Comparison of ENCODE assay signal across 1 cellular context in the genomic region with DNA sequence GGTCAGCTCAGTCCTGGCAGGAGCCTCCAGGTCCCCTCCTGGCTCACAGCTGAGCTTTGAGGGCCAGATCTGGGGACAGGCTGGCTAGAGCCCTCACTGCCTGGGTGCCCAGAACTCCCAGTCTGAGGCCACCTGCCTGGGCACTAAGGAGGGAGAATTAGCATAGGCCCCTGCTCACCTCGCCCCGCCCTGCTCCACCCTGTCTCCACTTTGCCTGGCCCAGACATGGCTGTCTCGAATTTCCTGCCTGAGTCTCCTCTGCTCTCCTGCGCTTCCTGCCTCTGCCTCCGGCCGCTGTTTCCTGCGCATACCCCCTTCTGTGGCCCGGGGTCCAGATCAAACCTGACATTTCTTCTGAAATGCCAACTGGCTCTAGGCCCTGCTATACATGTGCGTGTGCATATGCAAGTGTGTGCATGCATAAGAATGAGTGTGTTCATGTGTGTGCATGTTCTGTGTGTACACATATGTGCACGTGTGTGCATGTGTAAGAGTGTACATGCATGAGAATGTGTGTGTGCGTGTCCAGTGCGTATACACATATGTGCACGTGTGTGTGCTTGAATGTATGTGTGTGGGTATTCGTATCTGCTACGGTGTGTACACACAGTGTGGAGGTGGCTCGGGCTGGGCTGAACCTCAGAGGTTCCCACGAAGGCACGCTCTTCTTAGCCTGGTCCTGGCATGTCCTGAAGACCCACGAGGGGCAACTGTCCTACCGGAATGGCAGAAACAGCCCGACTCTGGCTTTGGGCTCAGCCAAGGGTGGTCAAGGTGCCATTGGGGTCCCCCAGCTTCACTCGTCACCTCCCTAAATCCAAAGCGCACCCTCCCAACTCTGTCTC.
TF ChIP-seq lines count a peak whose summit lies in the region.

No MANE protein-coding gene starts in this region.

TF ChIP-seq in HCT116, 20 proteins besides CTCF, POLR2A, EP300 and RAD21:
- TF ChIP-seq ELF1 (IDR thresholded peaks at IDR 0.05; ENCODE audit: borderline replicate concordance, low read depth) (no peak), ZFX (IDR thresholded peaks at IDR 0.05) (no peak), SRF (IDR thresholded peaks at IDR 0.05; ENCODE audit: low read depth) (no peak), EGR1 (IDR thresholded peaks at IDR 0.05; ENCODE audit: low read depth) (no peak)
- TF ChIP-seq, protein P1, sequence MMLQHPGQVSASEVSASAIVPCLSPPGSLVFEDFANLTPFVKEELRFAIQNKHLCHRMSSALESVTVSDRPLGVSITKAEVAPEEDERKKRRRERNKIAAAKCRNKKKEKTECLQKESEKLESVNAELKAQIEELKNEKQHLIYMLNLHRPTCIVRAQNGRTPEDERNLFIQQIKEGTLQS (IDR thresholded peaks at IDR 0.05): no peak
- TF ChIP-seq, protein P2, sequence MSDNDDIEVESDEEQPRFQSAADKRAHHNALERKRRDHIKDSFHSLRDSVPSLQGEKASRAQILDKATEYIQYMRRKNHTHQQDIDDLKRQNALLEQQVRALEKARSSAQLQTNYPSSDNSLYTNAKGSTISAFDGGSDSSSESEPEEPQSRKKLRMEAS (IDR thresholded peaks at IDR 0.05): no peak
